8 cellular contexts compared by ENCODE assay signal in the genomic region with DNA sequence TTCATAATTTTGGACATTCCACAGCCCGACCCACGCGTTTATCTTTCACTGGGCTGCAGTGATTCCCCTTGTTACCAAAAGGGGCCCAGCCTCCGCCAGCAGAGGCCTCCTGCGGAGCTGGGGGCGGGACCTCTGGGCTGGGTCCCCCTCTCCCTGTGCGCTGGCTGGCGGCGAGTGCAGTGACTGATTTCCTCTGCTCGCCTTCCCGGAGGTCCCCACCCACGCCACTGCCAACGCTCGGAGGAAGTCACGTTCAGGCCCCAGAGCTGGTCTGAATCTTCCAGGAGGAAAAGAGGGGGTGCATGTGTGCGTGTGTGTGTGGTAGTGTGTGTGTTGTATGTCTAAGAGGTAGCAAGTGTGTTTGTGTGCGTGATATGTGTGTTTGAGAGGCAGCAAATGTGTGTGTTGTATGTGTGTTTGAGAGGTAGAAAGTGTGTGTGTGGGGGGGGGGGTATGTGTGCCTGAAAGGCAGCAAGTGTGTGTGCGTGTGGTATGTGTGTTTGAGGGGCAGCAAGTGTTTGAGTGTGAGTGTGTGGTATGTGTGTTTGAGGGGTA.
A peak's percentile ranks its signal among the peaks of the same experiment; 100 is the strongest.
DNase-seq lines count a peak whose midpoint lies in the region.

No MANE protein-coding gene starts in this region.

- H3K4me1 ChIP-seq in adipocyte (ENCODE audit: control insufficient read depth, insufficient read depth, low read length) = peaks cover 32% of the 10 kb centered on the region

- peaks cover 32% of the 10 kb centered on the region for H3K27me3 Mint-ChIP-seq in T-helper 2 cell treated with Interferon-gamma antibody and Interleukin-4, amounts not matched to agents 5 μg/mL and 100 μg/mL, for 36 hours (ENCODE audit: low read depth)

- no peaks in the 10 kb centered on the region for H3K36me3 Mint-ChIP-seq in T-helper 2 cell treated with Interferon-gamma antibody and Interleukin-4, amounts not matched to agents 5 μg/mL and 100 μg/mL, for 36 hours (ENCODE audit: low read depth)

- H3K9ac ChIP-seq in adipocyte (ENCODE audit: low read length) = peak overlapping the region; percentile 85

- peak; percentile 95 for DNase-seq in CD1c-positive myeloid dendritic cell (ENCODE audit: extremely low spot score)
- DNase-seq in T-helper 2 cell treated with Interferon-gamma antibody and Interleukin-4, amounts not matched to agents 5 μg/mL and 100 μg/mL, for 36 hours (ENCODE audit: low spot score) = peak; percentile 71
- peak; percentile 67 for DNase-seq in adipocyte (ENCODE audit: low read depth)
- DNase-seq in iPS-NIHi7 (ENCODE audit: extremely low spot score) = peak; percentile 91
- DNase-seq in stimulated activated CD4-positive, alpha-beta T cell treated with anti-CD3 and anti-CD28 coated beads, Interleukin-4, amount 100 ng/mL, for 24 hours = peak; percentile 76
- no peak for DNase-seq in NCI-H187 treated with DMSO at 0.1 percent for 48 hours (lab: John Stamatoyannopoulos, UW)
- no peak for DNase-seq in amniotic stem cell (lab: John Stamatoyannopoulos, UW)
- no peak for DNase-seq in NCI-H1105 treated with DMSO at 0.1 percent for 48 hours (lab: John Stamatoyannopoulos, UW)

- H3K36me3 ChIP-seq in adipocyte (ENCODE audit: control insufficient read depth, insufficient read depth, low read length, severe bottlenecking) = no peaks in the 10 kb centered on the region

- H3K4me3 Mint-ChIP-seq in T-helper 2 cell treated with Interferon-gamma antibody and Interleukin-4, amounts not matched to agents 5 μg/mL and 100 μg/mL, for 36 hours = peak overlapping the region; percentile 72

- peaks cover 9% of the 10 kb centered on the region for H3K9me3 ChIP-seq in adipocyte (ENCODE audit: control insufficient read depth, low read length)

- no peaks in the 10 kb centered on the region for H3K27me3 ChIP-seq in adipocyte (replicated peaks; ENCODE audit: control insufficient read depth, insufficient read depth, low read length)

- peak overlapping the region; percentile 76 for H3K4me3 ChIP-seq in adipocyte (ENCODE audit: low read length)

- peaks cover 10% of the 10 kb centered on the region for H3K9me3 Mint-ChIP-seq in T-helper 2 cell treated with Interferon-gamma antibody and Interleukin-4, amounts not matched to agents 5 μg/mL and 100 μg/mL, for 36 hours

- peak overlapping the region; percentile 1 for H3K27ac Mint-ChIP-seq in T-helper 2 cell treated with Interferon-gamma antibody and Interleukin-4, amounts not matched to agents 5 μg/mL and 100 μg/mL, for 36 hours

- H3K4me1 Mint-ChIP-seq in T-helper 2 cell treated with Interferon-gamma antibody and Interleukin-4, amounts not matched to agents 5 μg/mL and 100 μg/mL, for 36 hours (ENCODE audit: low read depth) = peaks cover 23% of the 10 kb centered on the region

Comparison
In these comparisons a context has a peak if more than half of its experiments do, and no peak if none do; other contexts are left out.
1. DNase-seq: peak in CD1c-positive myeloid dendritic cell (single experiment), T-helper 2 cell treated with Interferon-gamma antibody and Interleukin-4, amounts not matched to agents 5 μg/mL and 100 μg/mL, for 36 hours (single experiment), adipocyte (single experiment), iPS-NIHi7 (single experiment) and stimulated activated CD4-positive, alpha-beta T cell treated with anti-CD3 and anti-CD28 coated beads, Interleukin-4, amount 100 ng/mL, for 24 hours (single experiment); none in NCI-H187 treated with DMSO at 0.1 percent for 48 hours (single experiment), amniotic stem cell (single experiment) and NCI-H1105 treated with DMSO at 0.1 percent for 48 hours (single experiment).